Comparison of ENCODE assay signal across 8 cellular contexts in the genomic region with DNA sequence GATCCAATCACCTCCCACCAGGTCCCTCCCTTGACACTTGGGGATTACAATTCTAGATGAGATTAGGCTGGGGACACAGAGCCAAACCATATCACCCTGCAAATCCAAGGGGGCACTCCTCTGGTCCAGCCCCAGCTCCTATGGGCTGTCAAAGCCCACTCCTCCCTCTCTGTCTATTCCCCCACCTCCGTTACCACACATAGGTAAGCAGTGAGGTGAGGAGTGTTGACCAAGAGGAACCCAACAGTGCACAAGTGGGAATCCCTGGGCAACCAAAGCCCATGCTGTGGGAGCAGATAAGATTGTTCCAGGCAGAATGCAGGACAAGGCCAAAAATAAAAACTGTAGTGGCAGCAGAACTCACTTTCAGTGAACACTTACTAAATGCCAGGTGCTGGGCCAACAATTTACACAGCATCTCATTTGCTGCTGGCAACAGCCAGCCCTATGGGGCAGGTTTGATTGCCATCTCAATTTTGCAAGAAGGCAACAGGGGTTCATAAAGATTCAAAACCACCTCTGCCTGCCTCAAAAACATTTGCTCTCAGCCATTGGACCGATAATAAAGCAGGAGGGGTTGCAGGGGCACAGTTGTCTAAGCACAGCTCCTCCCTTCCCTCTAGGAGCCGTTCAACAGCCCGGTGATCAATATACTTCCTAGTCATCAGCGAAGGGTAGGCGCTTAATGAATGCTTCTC. TPM values are rescaled to one million over a fixed set of nuclear protein-coding genes. Genes with fewer than 3 reads are reported as not detected.
DNase-seq lines count a peak whose midpoint lies in the region; ATAC-seq and TF ChIP-seq lines count a peak whose summit lies in the region.

No MANE protein-coding gene starts in this region.

- H3K4me1 ChIP-seq in mucosa of descending colon (ENCODE audit: low read depth) = peaks cover 16% of the 10 kb centered on the region

- peaks cover 21% of the 10 kb centered on the region for H3K4me1 Mint-ChIP-seq in central memory CD8-positive, alpha-beta T cell
- peaks cover 24 to 26% of the 10 kb centered on the region in 2 donors for H3K4me1 Mint-ChIP-seq in natural killer cell

- no peaks in the 10 kb centered on the region for H3K9me3 ChIP-seq in mucosa of descending colon

- H3K9me3 Mint-ChIP-seq in central memory CD8-positive, alpha-beta T cell = no peaks in the 10 kb centered on the region
- H3K9me3 Mint-ChIP-seq in natural killer cell = no peaks in the 10 kb centered on the region

- H3K27ac Mint-ChIP-seq in central memory CD8-positive, alpha-beta T cell (ENCODE audit: low read depth) = peak overlapping the region; percentile 73
- H3K27ac Mint-ChIP-seq in natural killer cell = peak overlapping the region in 1 of 2 donors; percentile 87

- ATAC-seq in central memory CD8-positive, alpha-beta T cell (replicated peaks; ENCODE audit: extremely low read depth, poor library complexity, severe bottlenecking) = no peak
- no peak for ATAC-seq in natural killer cell
- no peak for ATAC-seq in GM18519 (IDR thresholded peaks at IDR 0.05; ENCODE audit: low FRiP score, unreplicated experiment)
- ATAC-seq in mucosa of descending colon = no peak
- ATAC-seq in HG03457 (IDR thresholded peaks at IDR 0.05; ENCODE audit: unreplicated experiment) = no peak
- ATAC-seq in GM19395 (IDR thresholded peaks at IDR 0.05; ENCODE audit: unreplicated experiment) = no peak

- peak overlapping the region; percentile 82 for H3K4me3 Mint-ChIP-seq in central memory CD8-positive, alpha-beta T cell
- H3K4me3 Mint-ChIP-seq in natural killer cell = peak overlapping the region; percentile 89

- TF ChIP-seq CTCF in GM12865 (IDR thresholded peaks at IDR 0.05; ENCODE audit: insufficient read depth, low read depth, low read length, missing control alignments) (no peak), natural killer cell (IDR thresholded peaks at IDR 0.05) (no peak), mucosa of descending colon (IDR thresholded peaks at IDR 0.05) (no peak)

- no peaks in the 10 kb centered on the region for H3K27me3 Mint-ChIP-seq in central memory CD8-positive, alpha-beta T cell
- H3K27me3 Mint-ChIP-seq in natural killer cell (ENCODE audit: low read depth in 2 of 2) = no peaks in the 10 kb centered on the region

- no peaks in the 10 kb centered on the region for H3K36me3 ChIP-seq in mucosa of descending colon (ENCODE audit: low read depth)

- H3K36me3 Mint-ChIP-seq in central memory CD8-positive, alpha-beta T cell (ENCODE audit: insufficient read depth) = peaks cover 9% of the 10 kb centered on the region
- no peaks in the 10 kb centered on the region for H3K36me3 Mint-ChIP-seq in natural killer cell

- H3K4me3 ChIP-seq in GM12865 (ENCODE audit: low read depth, low read length) (peak overlapping the region; percentile 93), mucosa of descending colon (no peak overlapping the region)

- intact Hi-C loops in natural killer cell (cut with micrococcal nuclease) (no loop called here), mucosa of descending colon (cut with DNase I, micrococcal nuclease) (no loop called here)

- DNase-seq in GM12865 (ENCODE audit: low read depth) = peak; percentile 37
- DNase-seq in NCI-H1092 (lab: John Stamatoyannopoulos, UW) = peak; percentile 23
- no peak for DNase-seq in central memory CD8-positive, alpha-beta T cell (ENCODE audit: low spot score in 2 of 2)
- DNase-seq in natural killer cell = no peak
- DNase-seq in mucosa of descending colon = no peak

RNA-seq across cellular contexts. Expression of gene SDF2L1, which starts 8.9 kb away (rescaled TPM):
- 10 to 100 TPM; 38.3 to 55.8 (median 40.3) TPM for total RNA-seq in natural killer cell
- 10 to 100 TPM; 25.8 to 48.8 (median 28.0) TPM for total RNA-seq in mucosa of descending colon

RNA-seq across cellular contexts. Expression of gene PPIL2, which starts 14.8 kb away (rescaled TPM):
- total RNA-seq in natural killer cell = 100 to 1,000 TPM; 101 to 127 (median 124) TPM
- 10 to 100 TPM; 42.5 to 68.3 (median 61.6) TPM for total RNA-seq in mucosa of descending colon

RNA-seq across cellular contexts. Expression of gene CCDC116, which starts 18.4 kb away (rescaled TPM):
- total RNA-seq in natural killer cell (under 1 TPM in 1 of 3 donors, not detected in 2; 0.43 TPM), mucosa of descending colon (under 1 TPM; 0.22 to 0.89 (median 0.26) TPM)

RNA-seq across cellular contexts. Expression of gene YDJC, which starts 21.1 kb away (rescaled TPM):
- total RNA-seq in natural killer cell (10 to 100 TPM; 20.5 to 24.4 (median 21.6) TPM), mucosa of descending colon (10 to 100 TPM; 12.5 to 26.5 (median 21.7) TPM)

Comparison
In these comparisons a context has a peak if more than half of its experiments do, and no peak if none do; other contexts are left out.
1. DNase-seq: peak in GM12865 (single experiment) and NCI-H1092 (single experiment); none in central memory CD8-positive, alpha-beta T cell (0 of 2), natural killer cell (single experiment) and mucosa of descending colon (0 of 3).